ENCODE assay signal across 19 cellular contexts in the genomic region with DNA sequence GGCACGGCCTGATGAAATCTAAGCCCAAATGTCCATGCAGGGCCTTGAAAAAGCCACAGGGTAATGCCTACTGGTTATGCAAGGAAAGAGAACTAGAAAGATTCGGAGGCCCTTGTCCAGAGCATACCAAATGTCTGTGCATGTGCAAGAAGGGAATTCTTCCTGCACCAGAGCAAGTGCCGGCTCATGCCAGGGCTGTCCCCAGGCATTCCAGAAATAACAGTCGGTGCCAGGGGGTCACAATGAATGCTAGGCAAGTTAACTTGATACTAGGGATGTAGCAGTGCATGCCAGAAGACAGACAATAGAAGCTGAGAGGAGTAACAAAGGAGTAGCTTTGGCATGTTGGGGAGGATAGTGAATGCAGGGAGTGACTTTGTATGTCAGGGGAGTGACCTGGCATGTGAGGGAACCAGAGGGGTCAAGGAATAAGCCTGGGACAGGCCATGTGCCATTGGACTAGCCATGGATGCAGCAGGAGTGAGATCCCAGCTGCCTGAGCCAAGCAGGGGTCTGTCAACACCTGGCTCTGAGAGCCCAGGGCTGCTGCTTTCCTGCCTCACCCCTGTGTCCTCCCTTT.
DNase-seq lines count a peak whose midpoint lies in the region; ATAC-seq and TF ChIP-seq lines count a peak whose summit lies in the region.
"Had no signal": no experiment of that assay in that cellular context is flagged by ENCODE, and none has a peak within 500 bp of the region (broad histone marks: within the 10 kb centered on the region; RNA-seq: fewer than 3 reads in every experiment).

No MANE protein-coding gene starts in this region.

- H3K4me1 ChIP-seq in gastrocnemius medialis (peaks cover 14 to 15% of the 10 kb centered on the region in 2 donors), mucosa of descending colon (ENCODE audit: low read depth) (no peaks in the 10 kb centered on the region)
- H3K4me1 ChIP-seq: body of pancreas, tibial nerve had no signal

- no peaks in the 10 kb centered on the region for H3K36me3 Mint-ChIP-seq in brain
- H3K36me3 Mint-ChIP-seq: activated naive CD8-positive, alpha-beta T cell had no signal

- in situ Hi-C loops in gastrocnemius medialis (cut with MboI; ENCODE audit: low sequenced_read_pairs in 4 of 4), result no loop called here

- H3K27ac Mint-ChIP-seq in brain, result peak overlapping the region in 3 of 5 experiments; percentile 32 to 72 (median 54)
- H3K27ac Mint-ChIP-seq: activated naive CD8-positive, alpha-beta T cell had no signal

- ATAC-seq in gastrocnemius medialis (peak; percentile 89 to 98), GM21367 (IDR thresholded peaks at IDR 0.05; ENCODE audit: unreplicated experiment) (no peak), mucosa of descending colon (no peak)
- ATAC-seq: body of pancreas, sciatic nerve had no signal

- H3K27me3 Mint-ChIP-seq in brain, result peaks cover 25% of the 10 kb centered on the region

- H3K4me3 ChIP-seq in gastrocnemius medialis (no peak overlapping the region), mucosa of descending colon (no peak overlapping the region)
- H3K4me3 ChIP-seq: body of pancreas, tibial nerve had no signal

- H3K9me3 ChIP-seq in gastrocnemius medialis, result no peaks in the 10 kb centered on the region
- H3K9me3 ChIP-seq in mucosa of descending colon, result no peaks in the 10 kb centered on the region
- H3K9me3 ChIP-seq: body of pancreas, tibial nerve had no signal

- POLR2A ChIA-PET in HEK293T (lab: Yijun Ruan, JAX), result no interaction called here

- H3K4me1 Mint-ChIP-seq in brain, result peaks cover 25% of the 10 kb centered on the region

- H3K4me3 Mint-ChIP-seq in brain, result no peak overlapping the region
- H3K4me3 Mint-ChIP-seq: activated naive CD8-positive, alpha-beta T cell had no signal

- TF ChIP-seq POLR2A in gastrocnemius medialis (IDR thresholded peaks at IDR 0.05), result no peak

- H3K9me3 Mint-ChIP-seq in brain, result peaks cover 0 to 7% (median 2%) of the 10 kb centered on the region in 5 experiments

- H3K27me3 ChIP-seq in gastrocnemius medialis, result no peaks in the 10 kb centered on the region
- H3K27me3 ChIP-seq: body of pancreas, tibial nerve had no signal

- peak; percentile 5 for DNase-seq in HEK293T (ENCODE audit: extremely low spot score)
- DNase-seq in left kidney (ENCODE audit: low read depth, low spot score), result peak; percentile 86
- DNase-seq in gastrocnemius medialis, result peak in 1 of 2 donors; percentile 43
- DNase-seq in mucosa of descending colon, result no peak
- no peak for DNase-seq in dermis blood vessel endothelial cell
- DNase-seq: AML-193; body of pancreas; cortex of kidney; hypothalamus; NCI-H1105 treated with DMSO at 0.1 percent for 48 hours; NCI-H524 treated with DMSO at 0.1 percent for 48 hours; occipital lobe; stimulated activated naive CD4-positive, alpha-beta T cell; SW 1271 had no signal

- H3K27ac ChIP-seq in gastrocnemius medialis, result peak overlapping the region in 1 of 4 donors; percentile 70
- H3K27ac ChIP-seq: body of pancreas, tibial nerve had no signal

- H3K36me3 ChIP-seq in gastrocnemius medialis, result no peaks in the 10 kb centered on the region
- H3K36me3 ChIP-seq in mucosa of descending colon (ENCODE audit: low read depth), result no peaks in the 10 kb centered on the region
- H3K36me3 ChIP-seq: tibial nerve had no signal

- CTCF ChIA-PET in HEK293T (lab: Yijun Ruan, JAX), result interaction anchor here (0.7 kb wide), 1 partner anchor 87 kb away, joined by 3 read pairs; no protein-coding TSS in a partner anchor

- no peak for TF ChIP-seq CTCF in brain (conservative IDR thresholded peaks at IDR 0.05)
- no peak for TF ChIP-seq CTCF in gastrocnemius medialis (IDR thresholded peaks at IDR 0.05 in 4 of 5, conservative IDR thresholded peaks at IDR 0.05 in 1 of 5)
- no peak for TF ChIP-seq CTCF in mucosa of descending colon (IDR thresholded peaks at IDR 0.05)

- intact Hi-C loops in gastrocnemius medialis (cut with DNase I; ENCODE audit: low total_unique reads) (loop anchor here (1.0 kb wide), 1 partner anchor 24 kb away; no protein-coding TSS in a partner anchor), mucosa of descending colon (cut with DNase I, micrococcal nuclease) (no loop called here)

TF ChIP-seq in HEK293T, 16 proteins besides CTCF, POLR2A, EP300 and RAD21:
- no peak for TF ChIP-seq TARDBP (IDR thresholded peaks at IDR 0.05)
- no peak for TF ChIP-seq BHLHE40 (IDR thresholded peaks at IDR 0.05; ENCODE audit: borderline replicate concordance)
- no peak for TF ChIP-seq ZNF384 (IDR thresholded peaks at IDR 0.05)
- TF ChIP-seq ARNT (IDR thresholded peaks at IDR 0.05), result no peak
- no peak for TF ChIP-seq L3MBTL2 (conservative IDR thresholded peaks at IDR 0.05)

Comparison
In these comparisons a context has a peak if more than half of its experiments do, and no peak if none do; other contexts are left out.
1. DNase-seq: peak in HEK293T (single experiment) and left kidney (single experiment); none in mucosa of descending colon (0 of 3) and dermis blood vessel endothelial cell (single experiment).
2. ATAC-seq: peak in gastrocnemius medialis (2 of 2); none in GM21367 (single experiment) and mucosa of descending colon (single experiment).